In genomic region chr19:45527731-45528130, GRCh38 we compare ENCODE assay signal across 14 cellular contexts. TPM values are rescaled to one million over a fixed set of nuclear protein-coding genes. Genes with fewer than 3 reads are reported as not detected.
DNase-seq lines count a peak whose midpoint lies in the region; ATAC-seq, FAIRE-seq and TF ChIP-seq lines count a peak whose summit lies in the region.
"Had no signal": no experiment of that assay in that cellular context is flagged by ENCODE, and none has a peak within 500 bp of the region (broad histone marks: within the 10 kb centered on the region; RNA-seq: fewer than 3 reads in every experiment).

No MANE protein-coding gene starts in this region.

- H3K79me2 ChIP-seq in HCT116 (ENCODE audit: insufficient read depth, low read length): no peaks in the 10 kb centered on the region; the same call in 1 of the 2 replicates
- H3K79me2 ChIP-seq in K562 (ENCODE audit: control insufficient read depth, insufficient read depth, low read length): no peaks in the 10 kb centered on the region

- CTCF ChIA-PET in HCT116 (lab: Charles Lee): interaction anchor here (0.9 to 1.4 kb wide), 2 partner anchors 12 to 31 kb away, joined by 3 to 5 read pairs; no protein-coding TSS in a partner anchor
- CTCF ChIA-PET in K562 (lab: Yijun Ruan, JAX; ENCODE audit: low intra/inter-chr PET ratio): no interaction called here

- no peaks in the 10 kb centered on the region for H3K9me2 ChIP-seq in HCT116 (ENCODE audit: insufficient read depth)

- intact Hi-C loops in HCT116 (cut with micrococcal nuclease) (no loop called here), K562 (cut with micrococcal nuclease) (no loop called here), pancreas (cut with DNase I) (loop anchor here in 1 of 3 donors (10.0 kb wide), 1 partner anchor 107 kb away; the partner anchor contains the start of gene EML2)

- H4K20me1 ChIP-seq in HCT116 (ENCODE audit: insufficient read depth) (no peaks in the 10 kb centered on the region), K562 (replicated peaks; ENCODE audit: control insufficient read depth, insufficient read depth, low read length) (peaks cover 10% of the 10 kb centered on the region)

- RAD21 ChIA-PET in HCT116 (lab: Charles Lee; ENCODE audit: low non-redundant PET in 1 of 2, low total read pairs in 2 of 2, uncharacterized antibody in 2 of 2, unreplicated experiment in 2 of 2): no interaction called here

- POLR2A ChIA-PET in HCT116 (lab: Charles Lee) (interaction anchor here (1.1 kb wide), 1 partner anchor 31 kb away, joined by 4 read pairs; no protein-coding TSS in a partner anchor), K562 (lab: Yijun Ruan, JAX) (interaction anchor here (1.4 to 2.7 kb wide), 3 partner anchors 12 to 88 kb away, joined by 3 to 10 read pairs (median 6); no protein-coding TSS in a partner anchor)

- TF ChIP-seq CTCF in HCT116 (IDR thresholded peaks at IDR 0.05 in 2 of 3, conservative IDR thresholded peaks at IDR 0.05 in 1 of 3; ENCODE audit: borderline replicate concordance in 1 of 3, insufficient read depth in 1 of 3, low read depth in 2 of 3, low read length in 2 of 3) (no peak; a peak in 1 of 6 replicates), K562 (IDR thresholded peaks at IDR 0.05 in 2 of 3, conservative IDR thresholded peaks at IDR 0.05 in 1 of 3; ENCODE audit: insufficient read depth in 2 of 3, low read depth in 1 of 3, low read length in 3 of 3) (no peak; a peak in 1 of 6 replicates), pancreas (IDR thresholded peaks at IDR 0.05) (no peak), WERI-Rb-1 (IDR thresholded peaks at IDR 0.05; ENCODE audit: low read depth, low read length) (no peak), GM13977 (IDR thresholded peaks at IDR 0.05; ENCODE audit: extremely low read depth, insufficient read depth, missing control alignments) (no peak)

- no peaks in the 10 kb centered on the region for H3K27me3 ChIP-seq in HCT116 (ENCODE audit: insufficient read depth, low read length)
- no peaks in the 10 kb centered on the region for H3K27me3 ChIP-seq in K562 (ENCODE audit: control insufficient read depth in 2 of 2, insufficient read depth in 2 of 2, low read length in 2 of 2)
- peaks cover 14% of the 10 kb centered on the region for H3K27me3 ChIP-seq in iPS-18a (ENCODE audit: control insufficient read depth, insufficient read depth, low read length)
- H3K27me3 ChIP-seq in pancreas: no peaks in the 10 kb centered on the region
- H3K27me3 ChIP-seq in WERI-Rb-1 (ENCODE audit: insufficient read depth, low read depth, severe bottlenecking): no peaks in the 10 kb centered on the region

- H3K9me3 ChIP-seq in HCT116 (ENCODE audit: control insufficient read depth in 1 of 2, insufficient read depth in 1 of 2, low read depth in 1 of 2, low read length in 2 of 2) (no peaks in the 10 kb centered on the region), K562 (replicated peaks; ENCODE audit: control insufficient read depth, insufficient read depth, low read depth, low read length) (peaks cover 1% of the 10 kb centered on the region; the same call in 1 of the 2 replicates), iPS-18a (ENCODE audit: control insufficient read depth, low read depth, low read length) (no peaks in the 10 kb centered on the region), pancreas (no peaks in the 10 kb centered on the region), WERI-Rb-1 (ENCODE audit: severe bottlenecking) (no peaks in the 10 kb centered on the region)
- H3K9me3 ChIP-seq: sigmoid colon, thoracic aorta had no signal

- no peak overlapping the region for H3K9ac ChIP-seq in HCT116 (ENCODE audit: low read length)
- peak overlapping the region in 1 of 2 experiments; percentile 37; a peak in 1 of 4 replicates for H3K9ac ChIP-seq in K562 (ENCODE audit: insufficient read depth in 1 of 2, low read depth in 2 of 2, low read length in 2 of 2)
- H3K9ac ChIP-seq in iPS-18a (ENCODE audit: low read length): no peak overlapping the region

- no peak overlapping the region for H2AFZ ChIP-seq in HCT116 (ENCODE audit: low read depth, low read length, poor library complexity, severe bottlenecking)
- H2AFZ ChIP-seq in K562 (ENCODE audit: low read depth, low read length): no peak overlapping the region

- no peak for TF ChIP-seq RAD21 in HCT116 (IDR thresholded peaks at IDR 0.05; ENCODE audit: low read depth)
- no peak for TF ChIP-seq RAD21 in K562 (CRISPR knock-in tag; conservative IDR thresholded peaks at IDR 0.05 in 1 of 2, IDR thresholded peaks at IDR 0.05 in 1 of 2)

- H3K36me3 ChIP-seq in HCT116 (ENCODE audit: control insufficient read depth in 1 of 2, insufficient read depth in 2 of 2, low read length in 2 of 2) (peaks cover 23 to 26% of the 10 kb centered on the region in 2 experiments), K562 (ENCODE audit: control insufficient read depth, insufficient read depth, low read length) (peaks cover 56% of the 10 kb centered on the region), iPS-18a (ENCODE audit: control insufficient read depth, low read depth, low read length) (peaks cover 29% of the 10 kb centered on the region), pancreas (no peaks in the 10 kb centered on the region), WERI-Rb-1 (peaks cover 43% of the 10 kb centered on the region)

- BruUV-seq in HCT116 (replicated peaks; lab: Mats Ljungman, UMichigan): TSS peak; percentile 15
- TSS peak; percentile 21 for BruUV-seq in K562 (replicated peaks; lab: Mats Ljungman, UMichigan)

- no peak overlapping the region for H3K4me3 ChIP-seq in HCT116 (replicated peaks in 1 of 2; ENCODE audit: low read depth in 1 of 2, low read length in 2 of 2)
- no peak overlapping the region for H3K4me3 ChIP-seq in K562
- H3K4me3 ChIP-seq in iPS-18a (ENCODE audit: low read length): peak overlapping the region; percentile 61
- no peak overlapping the region for H3K4me3 ChIP-seq in pancreas
- H3K4me3 ChIP-seq in WERI-Rb-1 (ENCODE audit: low read depth, low read length): no peak overlapping the region
- H3K4me3 ChIP-seq: thoracic aorta had no signal

- no peak for TF ChIP-seq POLR2A in HCT116 (IDR thresholded peaks at IDR 0.05; ENCODE audit: borderline replicate concordance, extremely low read depth, insufficient read depth, insufficient read length)
- TF ChIP-seq POLR2A in K562 (conservative IDR thresholded peaks at IDR 0.05): no peak

- peaks cover 5% of the 10 kb centered on the region for H3K9me1 ChIP-seq in K562 (ENCODE audit: control insufficient read depth, insufficient read depth, low read length)

- H3K4me2 ChIP-seq in HCT116 (ENCODE audit: low read length) (peak overlapping the region; percentile 61), K562 (ENCODE audit: insufficient read depth, low read length) (no peak overlapping the region)

- WGBS in K562 (ENCODE audit: insufficient coverage, low coverage, missing lambda C conversion rate): 87% methylated on average over 13 of the region's 15 CpGs
- 78 to 81% methylated on average over 15 of the region's 15 CpGs for WGBS in pancreas, 2 donors

- DNase-seq in HCT116 (ENCODE audit: low read depth, low spot score): no peak
- DNase-seq in K562 (ENCODE audit: extremely low read depth in 1 of 4, low spot score in 3 of 4): peak in 2 of 4 experiments; percentile 21 to 34
- peak in 2 of 6 donors; percentile 35 to 55 for DNase-seq in pancreas
- DNase-seq in WERI-Rb-1: no peak
- DNase-seq in NCI-H2107 (lab: John Stamatoyannopoulos, UW): no peak
- no peak for DNase-seq in GM13977 (ENCODE audit: low spot score)
- DNase-seq: activated CD8-positive, alpha-beta memory T cell treated with anti-CD3 and anti-CD28 coated beads, Interleukin-2, amount 10 ng/mL, durations not matched to agents 7 days and 5 days; effector CD8-positive, alpha-beta T cell; sigmoid colon had no signal

- no peak for ATAC-seq in HCT116
- peak; percentile 12 for ATAC-seq in K562
- ATAC-seq in pancreas: no peak
- no peak for ATAC-seq in HG02885 (IDR thresholded peaks at IDR 0.05; ENCODE audit: poor library complexity, unreplicated experiment)
- ATAC-seq: activated CD8-positive, alpha-beta memory T cell treated with anti-CD3 and anti-CD28 coated beads, Interleukin-2, amount 10 ng/mL, durations not matched to agents 7 days and 5 days; Right ventricle myocardium inferior had no signal

- in situ Hi-C loops in K562 (cut with MboI): no loop called here
- in situ Hi-C loops in GM13977 (cut with MboI; ENCODE audit: low pct_unique_long_range_greater_than_20kb, low sequenced_read_pairs, unreplicated experiment): no loop called here

- H3K4me1 ChIP-seq in HCT116 (ENCODE audit: control insufficient read depth in 1 of 2, insufficient read depth in 2 of 2, low read length in 2 of 2) (peaks cover 22 to 38% of the 10 kb centered on the region in 2 experiments; a peak in 3 of 4 replicates), K562 (replicated peaks in 1 of 2; ENCODE audit: control insufficient read depth in 2 of 2, insufficient read depth in 2 of 2, low read length in 2 of 2) (peaks cover 3 to 21% of the 10 kb centered on the region in 2 experiments; a peak in 3 of 5 replicates), iPS-18a (ENCODE audit: control insufficient read depth, low read depth, low read length) (peaks cover 3% of the 10 kb centered on the region), pancreas (peaks cover 3 to 7% (median 6%) of the 10 kb centered on the region in 3 donors)

- FAIRE-seq in K562 (lab: Jason Lieb, UNC) (no peak), pancreas (lab: Jason Lieb, UNC) (no peak)
- FAIRE-seq: TTC549 had no signal

- TF ChIP-seq EP300 in K562 (IDR thresholded peaks at IDR 0.05; ENCODE audit: low read length): no peak

- H3K27ac ChIP-seq in HCT116 (ENCODE audit: low read depth, low read length) (peak overlapping the region; percentile 40), K562 (ENCODE audit: extremely low read depth, low read depth, low read length) (peak overlapping the region; percentile 42; the same call in 1 of the 3 replicates), iPS-18a (ENCODE audit: low read length) (no peak overlapping the region), pancreas (peak overlapping the region; percentile 14 to 58 (median 44)), WERI-Rb-1 (no peak overlapping the region)
- H3K27ac ChIP-seq: thoracic aorta had no signal

RNA-seq across cellular contexts. Expression of gene VASP, which starts 20.5 kb away (rescaled TPM):
- 152 TPM for total RNA-seq in HCT116 (2021; ENCODE audit: unreplicated experiment)
- 85.6 and 99.7 TPM in 2 replicates for polyA plus RNA-seq in HCT116 (2012)
- 123 and 279 TPM in 2 replicates for total RNA-seq in K562 (2011; cell fraction: chromatin; rRNA removed; ENCODE audit: low replicate concordance)
- 127 and 148 TPM in 2 replicates for total RNA-seq in K562 (2011; cell fraction: nucleolus; rRNA removed)
- 106 and 127 TPM in 2 replicates for total RNA-seq in K562 (2011; cell fraction: nucleoplasm; rRNA removed)
- total RNA-seq in K562 (2014; rRNA removed): 207 and 522 TPM in 2 replicates
- 98.6 and 104 TPM in 2 replicates for total RNA-seq in K562 (2014; rRNA removed; fragmentation: Illumina TruSeq; extraction: Trizol)
- 112 and 114 TPM in 2 replicates for total RNA-seq in K562 (2015; rRNA removed; fragmentation: Illumina TruSeq; extraction: Trizol)
- total RNA-seq in K562 (2021): 248 and 261 TPM in 2 replicates
- 92.0 and 102 TPM in 2 replicates for polyA plus RNA-seq in K562 (2011; rRNA removed)
- polyA plus RNA-seq in K562 (2011; cell fraction: cytosol; rRNA removed): 80.7 and 337 TPM in 2 replicates
- polyA plus RNA-seq in K562 (2011; cell fraction: nucleus; rRNA removed): 119 and 149 TPM in 2 replicates
- polyA plus RNA-seq in K562 (2012): 109 and 183 TPM in 2 replicates
- 169 and 182 TPM in 2 replicates for polyA plus RNA-seq in K562 (2014; fragmentation: Illumina TruSeq; extraction: Trizol)
- polyA plus RNA-seq in K562 (2014; fragmentation: Nextera tagmentation; extraction: Ambion mirVana): 10 to 100 TPM; 16.7 to 22.6 TPM
- 148 and 251 TPM in 2 replicates for polyA plus RNA-seq in K562 (2014; rRNA removed)
- polyA minus RNA-seq in K562 (2011; rRNA and poly(A)+ RNA removed): 55.1 and 66.5 TPM in 2 replicates
- 131 and 134 TPM in 2 replicates for polyA minus RNA-seq in K562 (2011; cell fraction: cytosol; rRNA and poly(A)+ RNA removed)
- 72.3 and 93.4 TPM in 2 replicates for polyA minus RNA-seq in K562 (2011; cell fraction: nucleus; rRNA and poly(A)+ RNA removed)
- 10 to 100 TPM; 12.5 to 49.3 (median 25.1) TPM for total RNA-seq in pancreas
- 10 to 100 TPM; 32.7 to 34.3 TPM for polyA plus RNA-seq in pancreas

RNA-seq across cellular contexts. Expression of gene PPM1N, which starts 29.5 kb away (rescaled TPM):
- total RNA-seq in HCT116 (2021; ENCODE audit: unreplicated experiment) (5.2 TPM), K562 (2014; rRNA removed) (6.2 and 8.7 TPM in 2 replicates), K562 (2014; rRNA removed; fragmentation: Illumina TruSeq; extraction: Trizol) (5.4 and 6.1 TPM in 2 replicates), K562 (2015; rRNA removed; fragmentation: Illumina TruSeq; extraction: Trizol) (6.0 and 6.5 TPM in 2 replicates), K562 (2021) (6.4 and 7.6 TPM in 2 replicates), pancreas (under 1 TPM; 0.22 to 0.41 (median 0.30) TPM)
- 2.2 and 2.6 TPM in 2 replicates for polyA plus RNA-seq in HCT116 (2012)
- 2.8 and 3.4 TPM in 2 replicates for total RNA-seq in K562 (2011; cell fraction: chromatin; rRNA removed; ENCODE audit: low replicate concordance)
- total RNA-seq in K562 (2011; cell fraction: nucleolus; rRNA removed): 3.5 and 5.0 TPM in 2 replicates
- 2.3 and 3.4 TPM in 2 replicates for total RNA-seq in K562 (2011; cell fraction: nucleoplasm; rRNA removed)
- polyA plus RNA-seq in K562 (2011; rRNA removed) (4.5 and 7.8 TPM in 2 replicates), K562 (2014; fragmentation: Illumina TruSeq; extraction: Trizol) (8.5 and 10.4 TPM in 2 replicates), K562 (2014; fragmentation: Nextera tagmentation; extraction: Ambion mirVana) (10 to 100 TPM; 13.0 to 15.6 TPM), K562 (2014; rRNA removed) (14.0 and 15.7 TPM in 2 replicates), pancreas (1 to 10 TPM in 1 of 2 donors, under 1 TPM in 1; 0.53 to 2.1 TPM)
- polyA plus RNA-seq in K562 (2011; cell fraction: cytosol; rRNA removed): 7.5 and 9.8 TPM in 2 replicates
- polyA plus RNA-seq in K562 (2011; cell fraction: nucleus; rRNA removed): 7.9 and 8.8 TPM in 2 replicates
- polyA plus RNA-seq in K562 (2012): 9.6 and 13.5 TPM in 2 replicates
- 1.2 and 1.8 TPM in 2 replicates for polyA minus RNA-seq in K562 (2011; rRNA and poly(A)+ RNA removed)
- 1.1 and 1.3 TPM in 2 replicates for polyA minus RNA-seq in K562 (2011; cell fraction: cytosol; rRNA and poly(A)+ RNA removed)
- 1.5 and 1.8 TPM in 2 replicates for polyA minus RNA-seq in K562 (2011; cell fraction: nucleus; rRNA and poly(A)+ RNA removed)

RNA-seq across cellular contexts. Expression of gene RTN2, which starts 30.9 kb away (rescaled TPM):
- 21.7 TPM for total RNA-seq in HCT116 (2021; ENCODE audit: unreplicated experiment)
- 30.2 and 32.4 TPM in 2 replicates for polyA plus RNA-seq in HCT116 (2012)
- total RNA-seq in K562 (2011; cell fraction: chromatin; rRNA removed; ENCODE audit: low replicate concordance): 9.6 and 30.7 TPM in 2 replicates
- total RNA-seq in K562 (2011; cell fraction: nucleolus; rRNA removed): 33.3 and 36.9 TPM in 2 replicates
- total RNA-seq in K562 (2011; cell fraction: nucleoplasm; rRNA removed): 17.6 and 21.3 TPM in 2 replicates
- 9.3 and 20.1 TPM in 2 replicates for total RNA-seq in K562 (2014; rRNA removed)
- 6.9 and 7.2 TPM in 2 replicates for total RNA-seq in K562 (2014; rRNA removed; fragmentation: Illumina TruSeq; extraction: Trizol)
- 7.2 and 8.3 TPM in 2 replicates for total RNA-seq in K562 (2015; rRNA removed; fragmentation: Illumina TruSeq; extraction: Trizol)
- 21.4 and 24.3 TPM in 2 replicates for total RNA-seq in K562 (2021)
- polyA plus RNA-seq in K562 (2011; rRNA removed): 14.1 and 23.1 TPM in 2 replicates
- 28.2 and 40.0 TPM in 2 replicates for polyA plus RNA-seq in K562 (2011; cell fraction: cytosol; rRNA removed)
- 19.8 and 28.9 TPM in 2 replicates for polyA plus RNA-seq in K562 (2011; cell fraction: nucleus; rRNA removed)
- 30.4 and 54.3 TPM in 2 replicates for polyA plus RNA-seq in K562 (2012)
- polyA plus RNA-seq in K562 (2014; fragmentation: Illumina TruSeq; extraction: Trizol): 18.6 and 23.7 TPM in 2 replicates
- under 1 TPM; 0.53 to 0.69 TPM for polyA plus RNA-seq in K562 (2014; fragmentation: Nextera tagmentation; extraction: Ambion mirVana)
- polyA plus RNA-seq in K562 (2014; rRNA removed): 12.3 and 18.7 TPM in 2 replicates
- polyA minus RNA-seq in K562 (2011; rRNA and poly(A)+ RNA removed): 7.4 and 8.3 TPM in 2 replicates
- 20.7 and 22.8 TPM in 2 replicates for polyA minus RNA-seq in K562 (2011; cell fraction: cytosol; rRNA and poly(A)+ RNA removed)
- 9.0 and 16.4 TPM in 2 replicates for polyA minus RNA-seq in K562 (2011; cell fraction: nucleus; rRNA and poly(A)+ RNA removed)
- 1 to 10 TPM; 2.1 to 6.3 (median 3.2) TPM for total RNA-seq in pancreas
- polyA plus RNA-seq in pancreas: 1 to 10 TPM; 4.4 to 9.5 TPM

RNA-seq across cellular contexts. Expression of gene OPA3, which starts 56.9 kb away (rescaled TPM):
- total RNA-seq in HCT116 (2021; ENCODE audit: unreplicated experiment) (11.1 TPM), K562 (2014; rRNA removed) (5.5 and 7.7 TPM in 2 replicates), K562 (2014; rRNA removed; fragmentation: Illumina TruSeq; extraction: Trizol) (8.4 and 9.0 TPM in 2 replicates), K562 (2015; rRNA removed; fragmentation: Illumina TruSeq; extraction: Trizol) (12.2 and 12.9 TPM in 2 replicates), K562 (2021) (16.8 and 18.8 TPM in 2 replicates), pancreas (1 to 10 TPM; 3.4 to 8.0 (median 6.0) TPM)
- 9.3 and 9.9 TPM in 2 replicates for polyA plus RNA-seq in HCT116 (2012)
- 15.8 and 30.8 TPM in 2 replicates for total RNA-seq in K562 (2011; cell fraction: chromatin; rRNA removed; ENCODE audit: low replicate concordance)
- total RNA-seq in K562 (2011; cell fraction: nucleolus; rRNA removed): 9.5 TPM in 2 replicates
- 10.4 and 11.7 TPM in 2 replicates for total RNA-seq in K562 (2011; cell fraction: nucleoplasm; rRNA removed)
- polyA plus RNA-seq in K562 (2011; rRNA removed) (14.2 and 16.4 TPM in 2 replicates), K562 (2014; fragmentation: Illumina TruSeq; extraction: Trizol) (10.6 and 12.6 TPM in 2 replicates), K562 (2014; fragmentation: Nextera tagmentation; extraction: Ambion mirVana) (1 to 10 TPM; 1.4 to 2.1 TPM), K562 (2014; rRNA removed) (7.0 and 9.3 TPM in 2 replicates), pancreas (1 to 10 TPM; 3.7 to 3.8 TPM)
- polyA plus RNA-seq in K562 (2011; cell fraction: cytosol; rRNA removed): 23.7 and 30.7 TPM in 2 replicates
- 6.1 and 6.4 TPM in 2 replicates for polyA plus RNA-seq in K562 (2011; cell fraction: nucleus; rRNA removed)
- polyA plus RNA-seq in K562 (2012): 10.3 and 11.1 TPM in 2 replicates
- polyA minus RNA-seq in K562 (2011; rRNA and poly(A)+ RNA removed): 11.1 and 13.0 TPM in 2 replicates
- polyA minus RNA-seq in K562 (2011; cell fraction: cytosol; rRNA and poly(A)+ RNA removed): 7.8 and 9.7 TPM in 2 replicates
- 2.0 and 2.2 TPM in 2 replicates for polyA minus RNA-seq in K562 (2011; cell fraction: nucleus; rRNA and poly(A)+ RNA removed)

RNA-seq across cellular contexts. Expression of gene FOSB, which starts 59.9 kb away (rescaled TPM):
- total RNA-seq in HCT116 (2021; ENCODE audit: unreplicated experiment) (12.6 TPM), K562 (2014; rRNA removed) (1.2 and 1.6 TPM in 2 replicates), K562 (2014; rRNA removed; fragmentation: Illumina TruSeq; extraction: Trizol) (0.73 TPM in 2 replicates), K562 (2015; rRNA removed; fragmentation: Illumina TruSeq; extraction: Trizol) (0.18 and 0.26 TPM in 2 replicates), K562 (2021) (2.4 and 2.7 TPM in 2 replicates), pancreas (10 to 100 TPM in 1 of 6 donors, 1 to 10 TPM in 3, under 1 TPM in 2; 0.79 to 17.0 (median 5.7) TPM)
- 84.7 and 216 TPM in 2 replicates for polyA plus RNA-seq in HCT116 (2012)
- total RNA-seq in K562 (2011; cell fraction: chromatin; rRNA removed; ENCODE audit: low replicate concordance): 2.1 and 8.8 TPM in 2 replicates
- 4.2 and 6.7 TPM in 2 replicates for total RNA-seq in K562 (2011; cell fraction: nucleolus; rRNA removed)
- 3.9 and 4.5 TPM in 2 replicates for total RNA-seq in K562 (2011; cell fraction: nucleoplasm; rRNA removed)
- polyA plus RNA-seq in K562 (2011; rRNA removed) (0.25 and 0.27 TPM in 2 replicates), K562 (2014; fragmentation: Illumina TruSeq; extraction: Trizol) (1.2 and 1.4 TPM in 2 replicates), K562 (2014; fragmentation: Nextera tagmentation; extraction: Ambion mirVana) (under 1 TPM; 0.11 to 0.30 TPM), K562 (2014; rRNA removed) (0.93 and 2.9 TPM in 2 replicates), pancreas (10 to 100 TPM; 12.9 to 21.6 TPM)
- polyA plus RNA-seq in K562 (2011; cell fraction: cytosol; rRNA removed): 0.32 and 0.52 TPM in 2 replicates
- polyA plus RNA-seq in K562 (2011; cell fraction: nucleus; rRNA removed): 1.8 and 3.8 TPM in 2 replicates
- 0.76 and 1.3 TPM in 2 replicates for polyA plus RNA-seq in K562 (2012)
- 0.54 and 0.77 TPM in 2 replicates for polyA minus RNA-seq in K562 (2011; rRNA and poly(A)+ RNA removed)
- 0.55 and 0.76 TPM in 2 replicates for polyA minus RNA-seq in K562 (2011; cell fraction: cytosol; rRNA and poly(A)+ RNA removed)
- polyA minus RNA-seq in K562 (2011; cell fraction: nucleus; rRNA and poly(A)+ RNA removed): 2.8 and 3.6 TPM in 2 replicates

Comparison
In these comparisons a context has a peak if more than half of its experiments do, and no peak if none do; other contexts are left out.
1. H3K27ac ChIP-seq: peak in HCT116 (single experiment), K562 (single experiment) and pancreas (4 of 4); none in iPS-18a (single experiment) and WERI-Rb-1 (single experiment).